1 cellular context compared by ENCODE assay signal in the genomic region with DNA sequence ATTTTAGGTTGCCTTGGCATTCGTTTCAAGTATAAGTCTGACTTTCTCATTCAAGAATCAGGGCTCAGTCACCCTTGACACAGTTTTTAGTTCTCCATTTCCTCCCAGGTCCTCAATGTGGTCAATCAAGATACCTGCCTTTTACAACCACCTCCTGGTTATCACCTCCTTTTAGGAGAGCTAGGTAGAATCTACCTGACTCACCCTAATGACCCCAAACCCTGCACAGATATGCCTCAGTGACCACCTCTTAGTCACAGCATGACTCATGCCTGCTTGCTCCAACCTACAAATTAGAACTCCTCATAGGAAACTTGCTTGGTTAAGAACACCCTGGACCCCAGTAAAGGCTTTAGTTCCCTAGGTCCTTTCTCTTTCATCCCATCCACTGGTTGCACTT.
TF ChIP-seq lines count a peak whose summit lies in the region.

No MANE protein-coding gene starts in this region.

TF ChIP-seq in K562, 482 proteins besides CTCF, POLR2A, EP300 and RAD21:
- TF ChIP-seq CTBP1 (IDR thresholded peaks at IDR 0.05; ENCODE audit: borderline replicate concordance) (peak; percentile 91), ZNF316 (IDR thresholded peaks at IDR 0.05) (peak; percentile 17; the same call in 1 of the 2 replicates), SMARCA5 (IDR thresholded peaks at IDR 0.05) (no peak), NFIC (IDR thresholded peaks at IDR 0.05) (peak; percentile 28; the same call in 1 of the 2 replicates), CBFA2T2 (conservative IDR thresholded peaks at IDR 0.05) (peak; percentile 71), SMARCA4 (IDR thresholded peaks at IDR 0.05) (peak; percentile 86), FOSL1 (tag; conservative IDR thresholded peaks at IDR 0.05) (peak; percentile 96), SMC3 (conservative IDR thresholded peaks at IDR 0.05; ENCODE audit: insufficient read depth, low read depth, low read length) (no peak), RCOR1 (IDR thresholded peaks at IDR 0.05; ENCODE audit: borderline replicate concordance in 1 of 2, low read depth in 2 of 2, low read length in 2 of 2) (peak in 1 of 2 experiments; percentile 50; a peak in 1 of 4 replicates), NCOR1 (IDR thresholded peaks at IDR 0.05) (peak; percentile 50; the same call in 1 of the 2 replicates), ZNF146 (CRISPR knock-in tag; IDR thresholded peaks at IDR 0.05; ENCODE audit: unreplicated experiment) (peak; percentile 9), HDAC8 (tag; IDR thresholded peaks at IDR 0.05) (no peak), LCOR (CRISPR knock-in tag; IDR thresholded peaks at IDR 0.05) (peak; percentile 30; the same call in 1 of the 2 replicates), TRIM24 (IDR thresholded peaks at IDR 0.05) (0 out of 4 replicates have a peak, but pooled peaks of 1 of the 2 experiments have one; percentile 58), JUN (IDR thresholded peaks at IDR 0.05; ENCODE audit: borderline replicate concordance, low read depth, low read length) (peak; percentile 91), JUN (CRISPR knock-in tag; IDR thresholded peaks at IDR 0.05; ENCODE audit: borderline replicate concordance) (no peak), GATAD2A (IDR thresholded peaks at IDR 0.05) (0 out of 2 replicates have a peak, but pooled peaks have one; percentile 41), CBFA2T3 (IDR thresholded peaks at IDR 0.05) (peak; percentile 80), SMARCE1 (IDR thresholded peaks at IDR 0.05) (peak; percentile 90), TAF9B (IDR thresholded peaks at IDR 0.05; ENCODE audit: partially characterized antibody) (no peak), AFF4 (CRISPR knock-in tag; IDR thresholded peaks at IDR 0.05) (no peak), XRCC3 (IDR thresholded peaks at IDR 0.05) (no peak), MTA2 (IDR thresholded peaks at IDR 0.05; ENCODE audit: low read depth) (peak; percentile 43), TCF3 (CRISPR knock-in tag; IDR thresholded peaks at IDR 0.05) (peak; percentile 71), NR2C1 (IDR thresholded peaks at IDR 0.05) (no peak), NR2C1 (tag; IDR thresholded peaks at IDR 0.05) (peak; percentile 31; the same call in 1 of the 2 replicates), HMBOX1 (IDR thresholded peaks at IDR 0.05) (peak; percentile 61; the same call in 1 of the 2 replicates), ARID1B (IDR thresholded peaks at IDR 0.05) (peak; percentile 82), RHOXF2B (CRISPR knock-in tag; conservative IDR thresholded peaks at IDR 0.05) (no peak), MTA1 (IDR thresholded peaks at IDR 0.05; ENCODE audit: borderline replicate concordance) (peak; percentile 72), ZNF717 (CRISPR knock-in tag; IDR thresholded peaks at IDR 0.05) (no peak), DPF2 (IDR thresholded peaks at IDR 0.05) (peak; percentile 90), SPI1 (IDR thresholded peaks at IDR 0.05; ENCODE audit: borderline replicate concordance, low read depth, low read length) (0 out of 2 replicates have a peak, but pooled peaks have one; percentile 16), JUND (IDR thresholded peaks at IDR 0.05; ENCODE audit: borderline replicate concordance, low read depth, low read length) (peak; percentile 89), JUND (tag; IDR thresholded peaks at IDR 0.05; ENCODE audit: borderline replicate concordance, low read depth, low read length) (peak; percentile 82; the same call in 2 of the 3 replicates), ZNF217 (CRISPR knock-in tag; IDR thresholded peaks at IDR 0.05) (no peak), FOS (IDR thresholded peaks at IDR 0.05; ENCODE audit: extremely low read depth, insufficient read length) (peak; percentile 57), ARNT (IDR thresholded peaks at IDR 0.05) (no peak), FOXA1 (IDR thresholded peaks at IDR 0.05; ENCODE audit: borderline replicate concordance) (no peak), HBP1 (CRISPR knock-in tag; IDR thresholded peaks at IDR 0.05) (no peak), CHD4 (IDR thresholded peaks at IDR 0.05; ENCODE audit: insufficient read depth, insufficient replicate concordance, low read depth, low read length, poor library complexity, severe bottlenecking) (no peak), NFE2 (IDR thresholded peaks at IDR 0.05; ENCODE audit: low read depth) (peak; percentile 53; the same call in 1 of the 2 replicates), TAL1 (IDR thresholded peaks at IDR 0.05) (peak; percentile 52), KDM1A (IDR thresholded peaks at IDR 0.05) (peak; percentile 58 to 71; a peak in 3 of 4 replicates), ZEB2 (IDR thresholded peaks at IDR 0.05) (peak; percentile 100), GATAD2B (IDR thresholded peaks at IDR 0.05; ENCODE audit: borderline replicate concordance) (peak; percentile 61; the same call in 1 of the 2 replicates), PML (IDR thresholded peaks at IDR 0.05; ENCODE audit: low read length) (no peak), HDAC1 (IDR thresholded peaks at IDR 0.05) (peak in 1 of 2 experiments; percentile 73; a peak in 2 of 4 replicates), TEAD4 (IDR thresholded peaks at IDR 0.05; ENCODE audit: low read length) (peak; percentile 65; the same call in 1 of the 2 replicates), TEAD4 (CRISPR knock-in tag; IDR thresholded peaks at IDR 0.05; ENCODE audit: borderline replicate concordance) (no peak)
- TF ChIP-seq, protein P1, sequence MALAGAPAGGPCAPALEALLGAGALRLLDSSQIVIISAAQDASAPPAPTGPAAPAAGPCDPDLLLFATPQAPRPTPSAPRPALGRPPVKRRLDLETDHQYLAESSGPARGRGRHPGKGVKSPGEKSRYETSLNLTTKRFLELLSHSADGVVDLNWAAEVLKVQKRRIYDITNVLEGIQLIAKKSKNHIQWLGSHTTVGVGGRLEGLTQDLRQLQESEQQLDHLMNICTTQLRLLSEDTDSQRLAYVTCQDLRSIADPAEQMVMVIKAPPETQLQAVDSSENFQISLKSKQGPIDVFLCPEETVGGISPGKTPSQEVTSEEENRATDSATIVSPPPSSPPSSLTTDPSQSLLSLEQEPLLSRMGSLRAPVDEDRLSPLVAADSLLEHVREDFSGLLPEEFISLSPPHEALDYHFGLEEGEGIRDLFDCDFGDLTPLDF (CRISPR knock-in tag; IDR thresholded peaks at IDR 0.05), result no peak
- TF ChIP-seq, protein P2, sequence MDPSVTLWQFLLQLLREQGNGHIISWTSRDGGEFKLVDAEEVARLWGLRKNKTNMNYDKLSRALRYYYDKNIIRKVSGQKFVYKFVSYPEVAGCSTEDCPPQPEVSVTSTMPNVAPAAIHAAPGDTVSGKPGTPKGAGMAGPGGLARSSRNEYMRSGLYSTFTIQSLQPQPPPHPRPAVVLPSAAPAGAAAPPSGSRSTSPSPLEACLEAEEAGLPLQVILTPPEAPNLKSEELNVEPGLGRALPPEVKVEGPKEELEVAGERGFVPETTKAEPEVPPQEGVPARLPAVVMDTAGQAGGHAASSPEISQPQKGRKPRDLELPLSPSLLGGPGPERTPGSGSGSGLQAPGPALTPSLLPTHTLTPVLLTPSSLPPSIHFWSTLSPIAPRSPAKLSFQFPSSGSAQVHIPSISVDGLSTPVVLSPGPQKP (CRISPR knock-in tag; IDR thresholded peaks at IDR 0.05), result no peak
- TF ChIP-seq, protein P3, sequence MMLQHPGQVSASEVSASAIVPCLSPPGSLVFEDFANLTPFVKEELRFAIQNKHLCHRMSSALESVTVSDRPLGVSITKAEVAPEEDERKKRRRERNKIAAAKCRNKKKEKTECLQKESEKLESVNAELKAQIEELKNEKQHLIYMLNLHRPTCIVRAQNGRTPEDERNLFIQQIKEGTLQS (IDR thresholded peaks at IDR 0.05), result peak; percentile 92
- TF ChIP-seq, protein P3 (CRISPR knock-in tag; conservative IDR thresholded peaks at IDR 0.05), result 0 out of 2 replicates have a peak, but pooled peaks have one; percentile 25
- TF ChIP-seq, protein P4, sequence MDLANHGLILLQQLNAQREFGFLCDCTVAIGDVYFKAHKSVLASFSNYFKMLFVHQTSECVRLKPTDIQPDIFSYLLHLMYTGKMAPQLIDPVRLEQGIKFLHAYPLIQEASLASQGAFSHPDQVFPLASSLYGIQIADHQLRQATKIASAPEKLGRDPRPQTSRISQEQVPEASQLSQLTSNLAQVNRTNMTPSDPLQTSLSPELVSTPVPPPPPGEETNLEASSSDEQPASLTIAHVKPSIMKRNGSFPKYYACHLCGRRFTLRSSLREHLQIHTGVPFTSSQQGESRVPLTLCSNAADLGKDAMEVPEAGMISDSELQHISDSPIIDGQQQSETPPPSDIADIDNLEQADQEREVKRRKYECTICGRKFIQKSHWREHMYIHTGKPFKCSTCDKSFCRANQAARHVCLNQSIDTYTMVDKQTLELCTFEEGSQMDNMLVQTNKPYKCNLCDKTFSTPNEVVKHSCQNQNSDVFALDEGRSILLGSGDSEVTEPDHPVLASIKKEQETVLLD (IDR thresholded peaks at IDR 0.05), result peak; percentile 73; the same call in 1 of the 2 replicates
- TF ChIP-seq, protein P5, sequence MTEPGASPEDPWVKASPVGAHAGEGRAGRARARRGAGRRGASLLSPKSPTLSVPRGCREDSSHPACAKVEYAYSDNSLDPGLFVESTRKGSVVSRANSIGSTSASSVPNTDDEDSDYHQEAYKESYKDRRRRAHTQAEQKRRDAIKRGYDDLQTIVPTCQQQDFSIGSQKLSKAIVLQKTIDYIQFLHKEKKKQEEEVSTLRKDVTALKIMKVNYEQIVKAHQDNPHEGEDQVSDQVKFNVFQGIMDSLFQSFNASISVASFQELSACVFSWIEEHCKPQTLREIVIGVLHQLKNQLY (CRISPR knock-in tag; conservative IDR thresholded peaks at IDR 0.05), result no peak
